ENCODE assay signal across 14 cellular contexts in genomic region chr11:63518548-63518947, GRCh38. TPM values are rescaled to one million over a fixed set of nuclear protein-coding genes. Genes with fewer than 3 reads are reported as not detected.
DNase-seq lines count a peak whose midpoint lies in the region; ATAC-seq and TF ChIP-seq lines count a peak whose summit lies in the region.
"Had no signal": no experiment of that assay in that cellular context is flagged by ENCODE, and none has a peak within 500 bp of the region (broad histone marks: within the 10 kb centered on the region; RNA-seq: fewer than 3 reads in every experiment).

No MANE protein-coding gene starts in this region.

- H3K27ac ChIP-seq in naive thymus-derived CD4-positive, alpha-beta T cell (ENCODE audit: low read depth, low read length), result no peak overlapping the region
- H3K27ac ChIP-seq: left ventricle myocardium inferior, neural progenitor cell had no signal

- H3K4me3 ChIP-seq in astrocyte of the spinal cord (ENCODE audit: low read depth, low read length), result no peak overlapping the region
- no peak overlapping the region for H3K4me3 ChIP-seq in naive thymus-derived CD4-positive, alpha-beta T cell (ENCODE audit: low read length)
- H3K4me3 ChIP-seq: left ventricle myocardium inferior, neural progenitor cell had no signal

- peaks cover 0 to 12% of the 10 kb centered on the region in 2 donors for H3K4me1 ChIP-seq in naive thymus-derived CD4-positive, alpha-beta T cell (ENCODE audit: control insufficient read depth in 2 of 2, insufficient read depth in 2 of 2, low read length in 2 of 2)
- H3K4me1 ChIP-seq: left ventricle myocardium inferior, neural progenitor cell had no signal

- peak; percentile 77 for DNase-seq in EH (ENCODE audit: low read depth)
- DNase-seq in OCI-M1 (lab: John Stamatoyannopoulos, UW), result peak; percentile 83
- DNase-seq in astrocyte of the spinal cord (ENCODE audit: low read depth, low spot score), result peak; percentile 84
- no peak for DNase-seq in naive thymus-derived CD4-positive, alpha-beta T cell
- no peak for DNase-seq in hypothalamus (lab: John Stamatoyannopoulos, UW)
- no peak for DNase-seq in activated T-helper 1 cell treated with anti-CD3 and anti-CD28 coated beads, Interleukin-12 subunit alpha, Interleukin-12 subunit beta, Interleukin-2, Interleukin-4 antibody, amounts not matched to agents 30 ng/mL and 10 ng/mL and 1 ng/mL, durations not matched to agents 14 hours and 24 hours and 36 hours (ENCODE audit: low spot score)
- DNase-seq in NCI-H128 (lab: John Stamatoyannopoulos, UW; ENCODE audit: unreplicated experiment), result no peak
- DNase-seq: activated naive CD4-positive, alpha-beta T cell; left ventricle myocardium inferior; NCI-H1092 treated with DMSO at 0.1 percent for 48 hours had no signal

- H3K36me3 Mint-ChIP-seq in naive thymus-derived CD4-positive, alpha-beta T cell, result peaks cover 0 to 7% (median 4%) of the 10 kb centered on the region in 5 donors
- H3K36me3 Mint-ChIP-seq in activated T-helper 1 cell treated with anti-CD3 and anti-CD28 coated beads, Interleukin-12 subunit alpha, Interleukin-12 subunit beta, Interleukin-2, Interleukin-4 antibody, amounts not matched to agents 30 ng/mL and 10 ng/mL and 1 ng/mL, durations not matched to agents 14 hours and 24 hours and 36 hours (ENCODE audit: low read depth), result no peaks in the 10 kb centered on the region
- H3K36me3 Mint-ChIP-seq: neural progenitor cell had no signal

- H3K9me3 ChIP-seq in naive thymus-derived CD4-positive, alpha-beta T cell (ENCODE audit: control insufficient read depth in 2 of 3, low read length in 3 of 3), result no peaks in the 10 kb centered on the region

- peaks cover 0 to 10% (median 2%) of the 10 kb centered on the region in 11 donors for H3K9me3 Mint-ChIP-seq in naive thymus-derived CD4-positive, alpha-beta T cell
- no peaks in the 10 kb centered on the region for H3K9me3 Mint-ChIP-seq in activated T-helper 1 cell treated with anti-CD3 and anti-CD28 coated beads, Interleukin-12 subunit alpha, Interleukin-12 subunit beta, Interleukin-2, Interleukin-4 antibody, amounts not matched to agents 30 ng/mL and 10 ng/mL and 1 ng/mL, durations not matched to agents 14 hours and 24 hours and 36 hours

- ATAC-seq in naive thymus-derived CD4-positive, alpha-beta T cell, result peak; percentile 60
- no peak for ATAC-seq in GM19023 (IDR thresholded peaks at IDR 0.05; ENCODE audit: unreplicated experiment)
- ATAC-seq: Panc1 had no signal

- peaks cover 7 to 15% (median 8%) of the 10 kb centered on the region in 7 donors for H3K4me1 Mint-ChIP-seq in naive thymus-derived CD4-positive, alpha-beta T cell
- peaks cover 12% of the 10 kb centered on the region for H3K4me1 Mint-ChIP-seq in activated T-helper 1 cell treated with anti-CD3 and anti-CD28 coated beads, Interleukin-12 subunit alpha, Interleukin-12 subunit beta, Interleukin-2, Interleukin-4 antibody, amounts not matched to agents 30 ng/mL and 10 ng/mL and 1 ng/mL, durations not matched to agents 14 hours and 24 hours and 36 hours (ENCODE audit: low read depth)
- H3K4me1 Mint-ChIP-seq: neural progenitor cell had no signal

- H3K27me3 ChIP-seq in naive thymus-derived CD4-positive, alpha-beta T cell (ENCODE audit: control insufficient read depth in 2 of 2, insufficient read depth in 2 of 2, low read length in 2 of 2), result no peaks in the 10 kb centered on the region
- H3K27me3 ChIP-seq: neural progenitor cell had no signal

- in situ Hi-C loops in astrocyte of the spinal cord (cut with HindIII; ENCODE audit: low sequenced_read_pairs), result no loop called here

- peaks cover 0 to 14% (median 0%) of the 10 kb centered on the region in 5 donors for H3K27me3 Mint-ChIP-seq in naive thymus-derived CD4-positive, alpha-beta T cell
- H3K27me3 Mint-ChIP-seq in activated T-helper 1 cell treated with anti-CD3 and anti-CD28 coated beads, Interleukin-12 subunit alpha, Interleukin-12 subunit beta, Interleukin-2, Interleukin-4 antibody, amounts not matched to agents 30 ng/mL and 10 ng/mL and 1 ng/mL, durations not matched to agents 14 hours and 24 hours and 36 hours (ENCODE audit: insufficient read depth), result peaks cover 12% of the 10 kb centered on the region

- H3K36me3 ChIP-seq in naive thymus-derived CD4-positive, alpha-beta T cell (ENCODE audit: control insufficient read depth in 2 of 3, insufficient read depth in 3 of 3, low read length in 3 of 3), result no peaks in the 10 kb centered on the region
- H3K36me3 ChIP-seq: left ventricle myocardium inferior, neural progenitor cell had no signal

- CTCF ChIA-PET in naive thymus-derived CD4-positive, alpha-beta T cell (lab: Charles Lee), result interaction anchor here (1.1 kb wide), 1 partner anchor 39 kb away, joined by 4 read pairs; no protein-coding TSS in a partner anchor

- intact Hi-C loops in naive thymus-derived CD4-positive, alpha-beta T cell (cut with micrococcal nuclease), result no loop called here
- intact Hi-C loops in activated T-helper 1 cell treated with anti-CD3 and anti-CD28 coated beads, Interleukin-12 subunit alpha, Interleukin-12 subunit beta, Interleukin-2, Interleukin-4 antibody, amounts not matched to agents 30 ng/mL and 10 ng/mL and 1 ng/mL, durations not matched to agents 14 hours and 24 hours and 36 hours (cut with micrococcal nuclease), result no loop called here

- H3K27ac Mint-ChIP-seq in naive thymus-derived CD4-positive, alpha-beta T cell, result peak overlapping the region in 1 of 9 donors; percentile 40
- no peak overlapping the region for H3K27ac Mint-ChIP-seq in activated T-helper 1 cell treated with anti-CD3 and anti-CD28 coated beads, Interleukin-12 subunit alpha, Interleukin-12 subunit beta, Interleukin-2, Interleukin-4 antibody, amounts not matched to agents 30 ng/mL and 10 ng/mL and 1 ng/mL, durations not matched to agents 14 hours and 24 hours and 36 hours
- H3K27ac Mint-ChIP-seq: neural progenitor cell had no signal

- peak overlapping the region in 1 of 10 donors; percentile 26 for H3K4me3 Mint-ChIP-seq in naive thymus-derived CD4-positive, alpha-beta T cell
- no peak overlapping the region for H3K4me3 Mint-ChIP-seq in activated T-helper 1 cell treated with anti-CD3 and anti-CD28 coated beads, Interleukin-12 subunit alpha, Interleukin-12 subunit beta, Interleukin-2, Interleukin-4 antibody, amounts not matched to agents 30 ng/mL and 10 ng/mL and 1 ng/mL, durations not matched to agents 14 hours and 24 hours and 36 hours
- H3K4me3 Mint-ChIP-seq: neural progenitor cell had no signal

- no peak for TF ChIP-seq CTCF in astrocyte of the spinal cord (IDR thresholded peaks at IDR 0.05; ENCODE audit: low read depth, low read length)

- POLR2A ChIA-PET in naive thymus-derived CD4-positive, alpha-beta T cell (lab: Charles Lee), result interaction anchor here (0.8 kb wide), 1 partner anchor 19 kb away, joined by 3 read pairs; no protein-coding TSS in a partner anchor

RNA-seq across cellular contexts. Expression of gene LGALS12, which starts 12.7 kb away (rescaled TPM):
- 1 to 10 TPM in 1 of 5 experiments, not detected in 4; 1.3 TPM for total RNA-seq in naive thymus-derived CD4-positive, alpha-beta T cell
- polyA plus RNA-seq in naive thymus-derived CD4-positive, alpha-beta T cell, result not detected
- total RNA-seq in activated T-helper 1 cell treated with anti-CD3 and anti-CD28 coated beads, Interleukin-12 subunit alpha, Interleukin-12 subunit beta, Interleukin-2, Interleukin-4 antibody, amounts not matched to agents 30 ng/mL and 10 ng/mL and 1 ng/mL, durations not matched to agents 14 hours and 24 hours and 36 hours, result not detected in 2 replicates
- total RNA-seq: epithelial cell of proximal tubule had no signal

RNA-seq across cellular contexts. Expression of gene PLAAT4, which starts 18.1 kb away (rescaled TPM):
- 100 to 1,000 TPM in 4 of 5 experiments, 10 to 100 TPM in 1; 96.2 to 170 (median 122) TPM for total RNA-seq in naive thymus-derived CD4-positive, alpha-beta T cell
- 100 to 1,000 TPM; 430 to 468 TPM for polyA plus RNA-seq in naive thymus-derived CD4-positive, alpha-beta T cell
- 11.8 and 12.2 TPM in 2 replicates for total RNA-seq in activated T-helper 1 cell treated with anti-CD3 and anti-CD28 coated beads, Interleukin-12 subunit alpha, Interleukin-12 subunit beta, Interleukin-2, Interleukin-4 antibody, amounts not matched to agents 30 ng/mL and 10 ng/mL and 1 ng/mL, durations not matched to agents 14 hours and 24 hours and 36 hours

RNA-seq across cellular contexts. Expression of gene PLAAT5, which starts 27.6 kb away (rescaled TPM):
- total RNA-seq in naive thymus-derived CD4-positive, alpha-beta T cell, result 1 to 10 TPM in 1 of 5 experiments, not detected in 4; 1.1 TPM
- not detected for polyA plus RNA-seq in naive thymus-derived CD4-positive, alpha-beta T cell
- not detected in 2 replicates for total RNA-seq in activated T-helper 1 cell treated with anti-CD3 and anti-CD28 coated beads, Interleukin-12 subunit alpha, Interleukin-12 subunit beta, Interleukin-2, Interleukin-4 antibody, amounts not matched to agents 30 ng/mL and 10 ng/mL and 1 ng/mL, durations not matched to agents 14 hours and 24 hours and 36 hours

RNA-seq across cellular contexts. Expression of gene PLAAT2, which starts 44.6 kb away (rescaled TPM):
- total RNA-seq in naive thymus-derived CD4-positive, alpha-beta T cell, result under 1 TPM in 1 of 5 experiments, not detected in 4; 0.51 TPM
- polyA plus RNA-seq in naive thymus-derived CD4-positive, alpha-beta T cell, result not detected
- total RNA-seq in activated T-helper 1 cell treated with anti-CD3 and anti-CD28 coated beads, Interleukin-12 subunit alpha, Interleukin-12 subunit beta, Interleukin-2, Interleukin-4 antibody, amounts not matched to agents 30 ng/mL and 10 ng/mL and 1 ng/mL, durations not matched to agents 14 hours and 24 hours and 36 hours, result not detected in 2 replicates
- total RNA-seq: left ventricle myocardium inferior had no signal

Comparison
In these comparisons a context has a peak if more than half of its experiments do, and no peak if none do; other contexts are left out.
1. DNase-seq: peak in EH (single experiment), OCI-M1 (single experiment) and astrocyte of the spinal cord (single experiment); none in naive thymus-derived CD4-positive, alpha-beta T cell (0 of 9), hypothalamus (0 of 51), activated T-helper 1 cell treated with anti-CD3 and anti-CD28 coated beads, Interleukin-12 subunit alpha, Interleukin-12 subunit beta, Interleukin-2, Interleukin-4 antibody, amounts not matched to agents 30 ng/mL and 10 ng/mL and 1 ng/mL, durations not matched to agents 14 hours and 24 hours and 36 hours (single experiment) and NCI-H128 (single experiment).